Comparison of ENCODE assay signal across 14 cellular contexts in the genomic region with DNA sequence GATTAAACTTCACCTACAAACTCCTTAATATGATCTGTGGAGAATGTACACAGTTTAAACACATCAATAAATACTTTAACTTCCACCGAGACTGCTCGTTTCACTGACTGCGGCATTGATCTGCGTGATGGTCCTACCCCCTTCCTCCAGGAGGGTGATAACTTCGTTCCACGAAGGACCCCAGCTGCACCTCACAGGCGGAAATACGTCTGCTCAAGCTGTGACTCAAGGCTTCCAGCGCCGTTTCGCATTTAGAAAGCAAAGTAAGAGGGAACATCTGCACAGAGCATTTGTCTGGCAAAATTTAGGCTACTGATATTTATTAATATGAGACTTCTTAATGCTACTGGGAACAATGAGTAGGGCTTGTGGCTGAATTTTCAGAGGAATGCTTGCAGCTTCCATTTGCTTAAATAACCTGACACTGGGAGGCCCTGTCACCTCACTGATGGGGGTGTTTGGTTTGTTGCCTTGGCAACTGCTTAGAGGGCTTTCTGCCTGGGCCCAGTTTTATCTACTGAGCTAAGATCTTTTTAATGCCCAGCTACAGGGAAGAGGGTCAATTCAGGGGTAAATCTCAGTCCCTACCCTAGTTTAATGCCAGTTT. TPM values are rescaled to one million over a fixed set of nuclear protein-coding genes. Genes with fewer than 3 reads are reported as not detected.
DNase-seq lines count a peak whose midpoint lies in the region; ATAC-seq and TF ChIP-seq lines count a peak whose summit lies in the region.
"Had no signal": no experiment of that assay in that cellular context is flagged by ENCODE, and none has a peak within 500 bp of the region (broad histone marks: within the 10 kb centered on the region; RNA-seq: fewer than 3 reads in every experiment).

No MANE protein-coding gene starts in this region.

- intact Hi-C loops in colonic mucosa (cut with DNase I): no loop called here
- intact Hi-C loops in upper lobe of right lung (cut with DNase I): no loop called here

- H3K27me3 ChIP-seq in cardiac muscle cell (no peaks in the 10 kb centered on the region), right atrium auricular region (no peaks in the 10 kb centered on the region), colonic mucosa (no peaks in the 10 kb centered on the region), upper lobe of right lung (no peaks in the 10 kb centered on the region)
- H3K27me3 ChIP-seq: testis had no signal

- no peaks in the 10 kb centered on the region for H3K9me3 Mint-ChIP-seq in mesothelial cell of epicardium

- H3K4me1 ChIP-seq in cardiac muscle cell (ENCODE audit: low read depth): peaks cover 18% of the 10 kb centered on the region
- H3K4me1 ChIP-seq in right atrium auricular region: peaks cover 0 to 49% of the 10 kb centered on the region in 2 donors
- peaks cover 32% of the 10 kb centered on the region for H3K4me1 ChIP-seq in colonic mucosa
- H3K4me1 ChIP-seq in upper lobe of right lung: peaks cover 23% of the 10 kb centered on the region
- H3K4me1 ChIP-seq: testis had no signal

- H3K9ac ChIP-seq in colonic mucosa (ENCODE audit: low read depth in 2 of 2, low read length in 2 of 2): peak overlapping the region in 1 of 2 donors; percentile 86

- H3K4me1 Mint-ChIP-seq in mesothelial cell of epicardium: peaks cover 14% of the 10 kb centered on the region

- no peak overlapping the region for H3K4me3 Mint-ChIP-seq in mesothelial cell of epicardium

- TF ChIP-seq CTCF in cardiac muscle cell (IDR thresholded peaks at IDR 0.05; ENCODE audit: low read depth, low read length): no peak
- TF ChIP-seq CTCF in right atrium auricular region (IDR thresholded peaks at IDR 0.05): no peak
- TF ChIP-seq CTCF in colonic mucosa (IDR thresholded peaks at IDR 0.05): no peak
- TF ChIP-seq CTCF in mesothelial cell of epicardium (IDR thresholded peaks at IDR 0.05; ENCODE audit: unreplicated experiment): no peak
- no peak for TF ChIP-seq CTCF in upper lobe of right lung (IDR thresholded peaks at IDR 0.05)

- DNase-seq in cardiac muscle cell (ENCODE audit: low read depth in 1 of 2, low spot score in 1 of 2) (peak in 1 of 2 donors; percentile 46), right atrium auricular region (ENCODE audit: low spot score) (no peak), colonic mucosa (no peak), mesothelial cell of epicardium (ENCODE audit: low spot score in 2 of 2, unreplicated experiment in 2 of 2) (no peak), upper lobe of right lung (no peak)
- DNase-seq in stimulated activated CD4-positive, alpha-beta T cell treated with anti-CD3 and anti-CD28 coated beads, Interleukin-4, amount 100 ng/mL, for 24 hours: no peak
- DNase-seq: activated naive CD4-positive, alpha-beta T cell treated with Interleukin-2 at 50 U/mL for 16 hours; effector memory CD4-positive, alpha-beta T cell; NCI-H1694 treated with DMSO at 0.1 percent for 48 hours; stimulated activated CD4-positive, alpha-beta T cell treated with anti-CD3 and anti-CD28 coated beads, Interleukin-4, amount 100 ng/mL, for 1 hour; testis had no signal

- no peaks in the 10 kb centered on the region for H3K9me3 ChIP-seq in cardiac muscle cell (ENCODE audit: low read depth)
- H3K9me3 ChIP-seq in right atrium auricular region: no peaks in the 10 kb centered on the region
- H3K9me3 ChIP-seq in colonic mucosa: no peaks in the 10 kb centered on the region
- no peaks in the 10 kb centered on the region for H3K9me3 ChIP-seq in upper lobe of right lung
- H3K9me3 ChIP-seq: testis had no signal

- peaks cover 15% of the 10 kb centered on the region for H3K36me3 ChIP-seq in cardiac muscle cell
- H3K36me3 ChIP-seq in right atrium auricular region: peaks cover 41% of the 10 kb centered on the region
- H3K36me3 ChIP-seq in colonic mucosa: no peaks in the 10 kb centered on the region
- peaks cover 59% of the 10 kb centered on the region for H3K36me3 ChIP-seq in upper lobe of right lung

- peak overlapping the region; percentile 4 for H3K27ac Mint-ChIP-seq in mesothelial cell of epicardium

- peaks cover 31% of the 10 kb centered on the region for H3K36me3 Mint-ChIP-seq in mesothelial cell of epicardium

- H3K27me3 Mint-ChIP-seq in mesothelial cell of epicardium (ENCODE audit: low read depth): no peaks in the 10 kb centered on the region

- H3K4me3 ChIP-seq in cardiac muscle cell (no peak overlapping the region), right atrium auricular region (no peak overlapping the region), colonic mucosa (no peak overlapping the region), upper lobe of right lung (no peak overlapping the region)
- H3K4me3 ChIP-seq: testis had no signal

- H3K27ac ChIP-seq in cardiac muscle cell: peak overlapping the region; percentile 76
- H3K27ac ChIP-seq in right atrium auricular region: no peak overlapping the region
- peak overlapping the region; percentile 77 for H3K27ac ChIP-seq in colonic mucosa
- H3K27ac ChIP-seq in upper lobe of right lung: peak overlapping the region; percentile 67
- H3K27ac ChIP-seq: testis had no signal

- ATAC-seq in upper lobe of right lung (no peak), HG02610 (IDR thresholded peaks at IDR 0.05; ENCODE audit: unreplicated experiment) (no peak), GM21360 (IDR thresholded peaks at IDR 0.05; ENCODE audit: unreplicated experiment) (no peak)

RNA-seq across cellular contexts. Expression of a gene that starts 14.8 kb away (rescaled TPM):
- 0.12 and 0.21 TPM in 2 replicates for total RNA-seq in cardiac muscle cell
- polyA plus RNA-seq in cardiac muscle cell: 0.61 TPM in 1 of 2 replicates, not detected in the other
- total RNA-seq in right atrium auricular region: 1 to 10 TPM in 1 of 2 donors, under 1 TPM in 1; 0.85 to 6.0 TPM
- 100 to 1,000 TPM; 537 to 604 TPM for total RNA-seq in colonic mucosa
- total RNA-seq in mesothelial cell of epicardium: 39.6 to 42.0 TPM (median 40.8 TPM) in 3 replicates
- total RNA-seq in upper lobe of right lung: 59.1 TPM
- polyA plus RNA-seq: AG04450 had no signal

Comparison
In these comparisons a context has a peak if more than half of its experiments do, and no peak if none do; other contexts are left out.
1. H3K27ac ChIP-seq: peak in cardiac muscle cell (single experiment), colonic mucosa (single experiment) and upper lobe of right lung (single experiment); none in right atrium auricular region (0 of 2).